In genomic region chr10:122296363-122297120, GRCh38 we compare ENCODE assay signal across 2 cellular contexts.
TF ChIP-seq lines count a peak whose summit lies in the region.

No MANE protein-coding gene starts in this region.

TF ChIP-seq in A549, 52 proteins besides CTCF, POLR2A, EP300 and RAD21:
- TF ChIP-seq KDM1A (IDR thresholded peaks at IDR 0.05; ENCODE audit: low read depth) (peak; percentile 74; the same call in 1 of the 2 replicates), ELK1 (IDR thresholded peaks at IDR 0.05; ENCODE audit: low read depth, low read length) (no peak), HOXA7 (CRISPR knock-in tag; IDR thresholded peaks at IDR 0.05) (no peak), MYC (IDR thresholded peaks at IDR 0.05; ENCODE audit: borderline replicate concordance, low read length) (no peak), ZFP36 (IDR thresholded peaks at IDR 0.05; ENCODE audit: borderline replicate concordance, partially characterized antibody) (peak; percentile 70)
TF ChIP-seq in A549: peak in this region for 2.

TF ChIP-seq in K562, 482 proteins besides CTCF, POLR2A, EP300 and RAD21:
- peak; percentile 27 for TF ChIP-seq ZFP36 (IDR thresholded peaks at IDR 0.05; ENCODE audit: low read depth, low read length, partially characterized antibody)
- TF ChIP-seq RBBP5 (IDR thresholded peaks at IDR 0.05; ENCODE audit: borderline replicate concordance, insufficient read depth, low read length, poor library complexity, severe bottlenecking): no peak
- TF ChIP-seq CBX2 (IDR thresholded peaks at IDR 0.05; ENCODE audit: insufficient read depth, low read length, poor library complexity, severe bottlenecking): no peak
- no peak for TF ChIP-seq KLF13 (tag; IDR thresholded peaks at IDR 0.05; ENCODE audit: borderline replicate concordance, low read depth)
- peak; percentile 75 for TF ChIP-seq RBM25 (IDR thresholded peaks at IDR 0.05; ENCODE audit: low read depth, low read length, severe bottlenecking)
- no peak for TF ChIP-seq ILK (tag; IDR thresholded peaks at IDR 0.05; ENCODE audit: borderline replicate concordance, low read depth)
